ENCODE assay signal across 12 cellular contexts in the genomic region with DNA sequence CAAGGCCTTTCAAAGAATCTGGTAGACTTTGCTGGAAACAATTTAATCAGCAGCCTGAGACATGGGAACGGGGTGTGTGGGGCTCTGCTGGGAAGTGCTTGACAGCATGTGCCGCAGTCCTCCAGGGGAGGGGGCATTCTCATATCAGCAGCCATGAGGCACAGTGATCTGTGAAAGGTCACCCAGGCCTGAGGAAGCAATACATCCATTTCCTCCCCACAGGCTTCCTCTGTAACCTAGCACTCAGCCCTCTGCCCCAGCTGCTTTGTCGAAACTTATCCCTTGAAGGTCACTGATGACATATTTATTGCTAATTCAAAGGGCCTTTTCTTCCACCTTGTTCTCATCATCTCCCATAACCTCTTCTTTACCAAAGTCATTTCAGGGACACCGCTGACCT.
DNase-seq lines count a peak whose midpoint lies in the region; ATAC-seq lines count a peak whose summit lies in the region.
"Had no signal": no experiment of that assay in that cellular context is flagged by ENCODE, and none has a peak within 500 bp of the region (broad histone marks: within the 10 kb centered on the region; RNA-seq: fewer than 3 reads in every experiment).

No MANE protein-coding gene starts in this region.

- peak; percentile 7 for DNase-seq in activated gamma-delta T cell treated with anti-CD3 and anti-CD28 coated beads, Interleukin-2, amount 50 U/mL, for 16 hours (ENCODE audit: low read depth)
- DNase-seq in activated gamma-delta T cell (lab: John Stamatoyannopoulos, UW) (no peak), germinal center (ENCODE audit: low spot score) (no peak), dedifferentiated amniotic fluid mesenchymal stem cell (ENCODE audit: extremely low spot score) (no peak), RPMI8226 (no peak)
- DNase-seq in activated CD4-positive, alpha-beta T cell treated with anti-CD3 and anti-CD28 coated beads, Interleukin-2, amount 50 U/mL, for 48 hours = peak; percentile 30 to 52
- DNase-seq: H9, IMR-90, SJCRH30 had no signal

- H3K4me1 Mint-ChIP-seq in stimulated activated memory B cell treated with anti-CD40 and anti-IgM and Interleukin-4, amounts not matched to agents 10 μg/mL and 1 μg/mL and 100 μg/mL, for 72 hours = peaks cover 54% of the 10 kb centered on the region
- H3K4me1 Mint-ChIP-seq: neural progenitor cell had no signal

- no peaks in the 10 kb centered on the region for H3K36me3 Mint-ChIP-seq in stimulated activated memory B cell treated with anti-CD40 and anti-IgM and Interleukin-4, amounts not matched to agents 10 μg/mL and 1 μg/mL and 100 μg/mL, for 72 hours
- H3K36me3 Mint-ChIP-seq: neural progenitor cell had no signal

- peak overlapping the region; percentile 38 for H3K27ac Mint-ChIP-seq in stimulated activated memory B cell treated with anti-CD40 and anti-IgM and Interleukin-4, amounts not matched to agents 10 μg/mL and 1 μg/mL and 100 μg/mL, for 72 hours
- H3K27ac Mint-ChIP-seq: H9, neural progenitor cell had no signal

- no peak overlapping the region for H3K4me3 Mint-ChIP-seq in stimulated activated memory B cell treated with anti-CD40 and anti-IgM and Interleukin-4, amounts not matched to agents 10 μg/mL and 1 μg/mL and 100 μg/mL, for 72 hours
- H3K4me3 Mint-ChIP-seq: H9, neural progenitor cell had no signal

- H3K27me3 Mint-ChIP-seq in stimulated activated memory B cell treated with anti-CD40 and anti-IgM and Interleukin-4, amounts not matched to agents 10 μg/mL and 1 μg/mL and 100 μg/mL, for 72 hours = peaks cover 7% of the 10 kb centered on the region

- peak; percentile 63 for ATAC-seq in HG02798 (IDR thresholded peaks at IDR 0.05; ENCODE audit: poor library complexity, unreplicated experiment)
- ATAC-seq in stimulated activated memory B cell treated with anti-CD40 and anti-IgM and Interleukin-4, amounts not matched to agents 10 μg/mL and 1 μg/mL and 100 μg/mL, for 72 hours = peak; percentile 94

- H3K9me3 Mint-ChIP-seq in stimulated activated memory B cell treated with anti-CD40 and anti-IgM and Interleukin-4, amounts not matched to agents 10 μg/mL and 1 μg/mL and 100 μg/mL, for 72 hours = peaks cover 3% of the 10 kb centered on the region
- H3K9me3 Mint-ChIP-seq: H9, neural progenitor cell had no signal

Comparison
In these comparisons a context has a peak if more than half of its experiments do, and no peak if none do; other contexts are left out.
1. DNase-seq: peak in activated gamma-delta T cell treated with anti-CD3 and anti-CD28 coated beads, Interleukin-2, amount 50 U/mL, for 16 hours (single experiment) and activated CD4-positive, alpha-beta T cell treated with anti-CD3 and anti-CD28 coated beads, Interleukin-2, amount 50 U/mL, for 48 hours (2 of 2); none in activated gamma-delta T cell (single experiment), germinal center (single experiment), dedifferentiated amniotic fluid mesenchymal stem cell (single experiment) and RPMI8226 (single experiment).